ENCODE assay signal across 8 cellular contexts in genomic region chr2:42810971-42811865, GRCh38. TPM values are rescaled to one million over a fixed set of nuclear protein-coding genes. Genes with fewer than 3 reads are reported as not detected.
A peak's percentile ranks its signal among the peaks of the same experiment; 100 is the strongest.
DNase-seq lines count a peak whose midpoint lies in the region; ATAC-seq and TF ChIP-seq lines count a peak whose summit lies in the region.

No MANE protein-coding gene starts in this region.

- H3K9me2 ChIP-seq in Loucy (replicated peaks; ENCODE audit: low read depth, low read length), result no peaks in the 10 kb centered on the region

- H3F3A ChIP-seq in Loucy (ENCODE audit: low read depth), result 0 out of 2 replicates have a peak, but pooled peaks cover 3% of the 10 kb centered on the region

- H3K4me1 ChIP-seq in ES-I3 (ENCODE audit: insufficient read depth, low read length) (no peaks in the 10 kb centered on the region), Loucy (ENCODE audit: insufficient read depth, low read length, poor library complexity, severe bottlenecking) (peaks cover 14% of the 10 kb centered on the region), lung (ENCODE audit: control insufficient read depth in 2 of 2, insufficient read depth in 2 of 2, low read length in 2 of 2) (peaks cover 0 to 4% of the 10 kb centered on the region in 2 donors)

- H3K27ac ChIP-seq in lung (ENCODE audit: low read depth in 1 of 2, low read length in 1 of 2), result peak overlapping the region; percentile 98 to 100

- H3K36me3 ChIP-seq in ES-I3 (ENCODE audit: insufficient read depth, low read length) (no peaks in the 10 kb centered on the region), Loucy (ENCODE audit: insufficient read depth, low read length) (no peaks in the 10 kb centered on the region), lung (ENCODE audit: control insufficient read depth in 2 of 2, insufficient read depth in 2 of 2, low read length in 2 of 2) (no peaks in the 10 kb centered on the region)

- H3K79me2 ChIP-seq in Loucy (ENCODE audit: insufficient read depth, low read length), result no peaks in the 10 kb centered on the region

- 1 to 5% methylated on average over 51 of the region's 51 CpGs for WGBS in lung, 2 donors

- H3K4me2 ChIP-seq in Loucy (ENCODE audit: low read depth, low read length, poor library complexity, severe bottlenecking), result peak overlapping the region; percentile 70

- H4K20me1 ChIP-seq in Loucy (ENCODE audit: insufficient read depth, low read length, poor library complexity, severe bottlenecking), result no peaks in the 10 kb centered on the region

- TF ChIP-seq CTCF in Loucy (conservative IDR thresholded peaks at IDR 0.05; ENCODE audit: low read length), result no peak; the same call in 1 of the 2 replicates
- TF ChIP-seq CTCF in lung (IDR thresholded peaks at IDR 0.05; ENCODE audit: control extremely low read depth, extremely low read depth), result no peak

- H3K27me3 ChIP-seq in Loucy (ENCODE audit: insufficient read depth, low read length, poor library complexity, severe bottlenecking) (no peaks in the 10 kb centered on the region), lung (ENCODE audit: control insufficient read depth, insufficient read depth) (no peaks in the 10 kb centered on the region)

- H2AFZ ChIP-seq in Loucy (ENCODE audit: low read length), result peak overlapping the region; percentile 97

- peak; percentile 13 for ATAC-seq in GM21529 (IDR thresholded peaks at IDR 0.05; ENCODE audit: unreplicated experiment)
- ATAC-seq in lung (ENCODE audit: insufficient read depth, low FRiP score), result no peak

- H3K9ac ChIP-seq in ES-I3 (ENCODE audit: low read depth, low read length) (peak overlapping the region; percentile 69), Loucy (ENCODE audit: low read depth, low read length, poor library complexity, severe bottlenecking) (peak overlapping the region; percentile 93)

- H3K4me3 ChIP-seq in Loucy (ENCODE audit: low read length, poor library complexity, severe bottlenecking) (peak overlapping the region; percentile 86), lung (peak overlapping the region; percentile 51)

- no peaks in the 10 kb centered on the region for H3K9me3 ChIP-seq in ES-I3 (ENCODE audit: control insufficient read depth, insufficient read depth, low read length)
- peaks cover 11% of the 10 kb centered on the region; the same call in 1 of the 2 replicates for H3K9me3 ChIP-seq in Loucy (ENCODE audit: insufficient read depth, low read depth, low read length)
- H3K9me3 ChIP-seq in lung (ENCODE audit: control insufficient read depth in 2 of 2, insufficient read depth in 1 of 2, low read length in 1 of 2), result peaks cover 0 to 2% of the 10 kb centered on the region in 2 donors

- peak; percentile 59 for DNase-seq in activated CD4-positive, alpha-beta T cell treated with anti-CD3 and anti-CD28 coated beads for 48 hours
- peak; percentile 21 for DNase-seq in effector CD8-positive, alpha-beta T cell (lab: John Stamatoyannopoulos, UW)
- DNase-seq in lung (ENCODE audit: low spot score) (peak; percentile 50), kidney glomerular epithelial cell (lab: John Stamatoyannopoulos, UW) (no peak)
- DNase-seq in stimulated activated CD8-positive, alpha-beta memory T cell treated with anti-CD3 and anti-CD28 coated beads, Interleukin-12 subunit alpha, Interleukin-12 subunit beta, amount 100 ng/mL, for 1 hour (ENCODE audit: low read depth), result peak; percentile 15

RNA-seq across cellular contexts. Expression of gene HAAO, which starts 18.8 kb away (rescaled TPM):
- 10 to 100 TPM; 12.5 to 13.0 TPM for total RNA-seq in lung
- polyA plus RNA-seq in lung, result 1 to 10 TPM; 3.7 to 6.2 TPM

RNA-seq across cellular contexts. Expression of gene OXER1, which starts 47.3 kb away (rescaled TPM):
- total RNA-seq in lung, result 1 to 10 TPM; 1.7 to 2.1 TPM
- polyA plus RNA-seq in lung, result 1 to 10 TPM in 1 of 2 donors, under 1 TPM in 1; 0.59 to 1.6 TPM
